In genomic region chr9:75002422-75003023, GRCh38 we compare ENCODE assay signal across 9 cellular contexts. TPM values are rescaled to one million over a fixed set of nuclear protein-coding genes. Genes with fewer than 3 reads are reported as not detected.
DNase-seq lines count a peak whose midpoint lies in the region; ATAC-seq and TF ChIP-seq lines count a peak whose summit lies in the region.
"Had no signal": no experiment of that assay in that cellular context is flagged by ENCODE, and none has a peak within 500 bp of the region (broad histone marks: within the 10 kb centered on the region; RNA-seq: fewer than 3 reads in every experiment).

No MANE protein-coding gene starts in this region.

- no peak overlapping the region for H2BK15ac ChIP-seq in neuronal stem cell (ENCODE audit: low read length)

- no peak overlapping the region for H3K4me3 Mint-ChIP-seq in nephron

- DNase-seq in GM23248 (no peak), left ventricle myocardium superior (no peak), SIG-M5 treated with dmso at 0.1 percent for 504 hours (lab: John Stamatoyannopoulos, UW; ENCODE audit: unreplicated experiment) (no peak), neuronal stem cell (ENCODE audit: low spot score) (no peak)
- DNase-seq: activated CD4-positive, alpha-beta T cell treated with anti-CD3 and anti-CD28 coated beads, Interleukin-2, amount 50 U/mL, for 4 hours; aorta had no signal

- H3K4me2 ChIP-seq in GM23248 (ENCODE audit: unreplicated experiment) (no peak overlapping the region), neuronal stem cell (ENCODE audit: insufficient read depth, low read length, poor library complexity, severe bottlenecking) (no peak overlapping the region)

- H3K9ac ChIP-seq in GM23248 (no peak overlapping the region), neuronal stem cell (ENCODE audit: low read depth, low read length, poor library complexity) (no peak overlapping the region)

- peak; percentile 16 for ATAC-seq in GM19025 (IDR thresholded peaks at IDR 0.05; ENCODE audit: low read depth, unreplicated experiment)
- peak; percentile 19 for ATAC-seq in HG03520 (IDR thresholded peaks at IDR 0.05; ENCODE audit: unreplicated experiment)
- no peak for ATAC-seq in left ventricle myocardium superior

- H4K91ac ChIP-seq in neuronal stem cell (ENCODE audit: low read depth, low read length, poor library complexity) = no peak overlapping the region

- no peak overlapping the region for H4K8ac ChIP-seq in neuronal stem cell (ENCODE audit: low read depth, low read length)

- H3K14ac ChIP-seq in neuronal stem cell (ENCODE audit: low read length) = no peak overlapping the region

- H3K4me1 Mint-ChIP-seq in nephron = peaks cover 12% of the 10 kb centered on the region

- intact Hi-C loops in left ventricle myocardium superior (cut with micrococcal nuclease) = no loop called here

- peak overlapping the region; percentile 61 for H2AFZ ChIP-seq in GM23248
- H2AFZ ChIP-seq in neuronal stem cell (ENCODE audit: low read length) = no peak overlapping the region

- no peaks in the 10 kb centered on the region for H3K27me3 ChIP-seq in GM23248 (replicated peaks; ENCODE audit: insufficient read depth)
- H3K27me3 ChIP-seq in neuronal stem cell (ENCODE audit: control insufficient read depth in 3 of 3, insufficient read depth in 3 of 3, low read depth in 1 of 3, low read length in 3 of 3) = no peaks in the 10 kb centered on the region

- H3K23ac ChIP-seq in neuronal stem cell (ENCODE audit: low read depth, low read length, poor library complexity) = no peak overlapping the region

- peak in 1 of 3 experiments; percentile 17 for TF ChIP-seq CTCF in nephron (IDR thresholded peaks at IDR 0.05; ENCODE audit: unreplicated experiment in 3 of 3)

- H2BK120ac ChIP-seq in neuronal stem cell (ENCODE audit: low read depth, low read length) = no peak overlapping the region

- H3K27ac Mint-ChIP-seq in nephron = peak overlapping the region in 2 of 3 experiments; percentile 51 to 86

- no peaks in the 10 kb centered on the region for H3K27me3 Mint-ChIP-seq in nephron (ENCODE audit: low read depth)

- H3K4me1 ChIP-seq in GM23248 (ENCODE audit: insufficient read depth) (no peaks in the 10 kb centered on the region), neuronal stem cell (ENCODE audit: control insufficient read depth in 2 of 2, insufficient read depth in 1 of 2, low read depth in 1 of 2, low read length in 2 of 2) (no peaks in the 10 kb centered on the region)

- H3K27ac ChIP-seq in GM23248 = no peak overlapping the region
- no peak overlapping the region for H3K27ac ChIP-seq in neuronal stem cell (replicated peaks; ENCODE audit: low read length)

- no peaks in the 10 kb centered on the region for H3F3A ChIP-seq in GM23248 (ENCODE audit: insufficient read depth)

- no peaks in the 10 kb centered on the region for H3K79me2 ChIP-seq in GM23248 (ENCODE audit: insufficient read depth)

- in situ Hi-C loops in GM23248 (cut with MboI) = loop anchor here (5.0 kb wide), 1 partner anchor 225 kb away; no protein-coding TSS in a partner anchor

- H3K9me3 Mint-ChIP-seq in nephron = no peaks in the 10 kb centered on the region

- no peak overlapping the region for H3K18ac ChIP-seq in neuronal stem cell (ENCODE audit: low read length)

- H4K20me1 ChIP-seq in GM23248 (ENCODE audit: insufficient read depth) = no peaks in the 10 kb centered on the region

- H2BK12ac ChIP-seq in neuronal stem cell (ENCODE audit: low read length) = no peak overlapping the region

- H3K4ac ChIP-seq in neuronal stem cell (ENCODE audit: low read length) = no peak overlapping the region

- WGBS in GM23248 (ENCODE audit: low coverage in 1 of 2, low lambda C conversion rate in 2 of 2, missing lambda C conversion rate in 2 of 2), 2 experiments = 71% methylated on average over 4 of the region's 4 CpGs
- WGBS in neuronal stem cell (ENCODE audit: extremely low coverage in 2 of 2, insufficient read length in 2 of 2, insufficient replicate concordance in 1 of 2), 2 donors = no CpG with 5 or more reads among the region's 4 CpGs

- no peak overlapping the region for H2BK5ac ChIP-seq in neuronal stem cell (ENCODE audit: low read length)

- H3K36me3 ChIP-seq in GM23248 (ENCODE audit: low read depth) (peaks cover 7% of the 10 kb centered on the region; the same call in 1 of the 2 replicates), neuronal stem cell (replicated peaks in 1 of 2; ENCODE audit: control insufficient read depth in 2 of 2, insufficient read depth in 2 of 2, low read length in 2 of 2) (peaks cover 2 to 9% of the 10 kb centered on the region in 2 donors)

- H3K9me3 ChIP-seq in GM23248 (ENCODE audit: low read depth) (no peaks in the 10 kb centered on the region), neuronal stem cell (replicated peaks in 1 of 2; ENCODE audit: control insufficient read depth in 2 of 2, insufficient read depth in 1 of 2, low read depth in 1 of 2, low read length in 2 of 2) (peaks cover 0 to 5% of the 10 kb centered on the region in 2 donors)

- H3K79me1 ChIP-seq in neuronal stem cell (ENCODE audit: low read depth, low read length) = no peaks in the 10 kb centered on the region

- no peak overlapping the region for H3K4me3 ChIP-seq in GM23248
- no peak overlapping the region for H3K4me3 ChIP-seq in neuronal stem cell (ENCODE audit: low read length in 2 of 2)

- H3K9me2 ChIP-seq in GM23248 (ENCODE audit: insufficient read depth) = no peaks in the 10 kb centered on the region

- H2AK5ac ChIP-seq in neuronal stem cell (ENCODE audit: low read depth, low read length) = no peak overlapping the region

- H3K36me3 Mint-ChIP-seq in nephron (ENCODE audit: low read depth) = peaks cover 18% of the 10 kb centered on the region

RNA-seq across cellular contexts. Expression of gene CARNMT1, which starts 25.6 kb away (rescaled TPM):
- total RNA-seq in GM23248 (2014; rRNA removed; shearing (Covaris generic)) = 27.5 and 60.2 TPM in 2 replicates
- polyA plus RNA-seq in GM23248 (2016; fragmentation: Nextera tagmentation; extraction: Ambion mirVana) = 18.1 and 20.4 TPM in 2 replicates
- total RNA-seq in left ventricle myocardium superior = 16.4 TPM
- polyA plus RNA-seq in neuronal stem cell (2013, experiment 1 of 2) = 10.0 TPM
- 10.7 TPM for polyA plus RNA-seq in neuronal stem cell (2013, experiment 2 of 2)

RNA-seq across cellular contexts. Expression of gene C9orf40, which starts 49.8 kb away (rescaled TPM):
- total RNA-seq in GM23248 (2014; rRNA removed; shearing (Covaris generic)) = 3.4 and 6.1 TPM in 2 replicates
- polyA plus RNA-seq in GM23248 (2016; fragmentation: Nextera tagmentation; extraction: Ambion mirVana) = 8.0 and 8.5 TPM in 2 replicates
- 2.3 TPM for total RNA-seq in left ventricle myocardium superior
- 14.0 TPM for polyA plus RNA-seq in neuronal stem cell (2013, experiment 1 of 2)
- polyA plus RNA-seq in neuronal stem cell (2013, experiment 2 of 2) = 13.9 TPM
